Comparison of ENCODE assay signal across 1 cellular context in the genomic region with DNA sequence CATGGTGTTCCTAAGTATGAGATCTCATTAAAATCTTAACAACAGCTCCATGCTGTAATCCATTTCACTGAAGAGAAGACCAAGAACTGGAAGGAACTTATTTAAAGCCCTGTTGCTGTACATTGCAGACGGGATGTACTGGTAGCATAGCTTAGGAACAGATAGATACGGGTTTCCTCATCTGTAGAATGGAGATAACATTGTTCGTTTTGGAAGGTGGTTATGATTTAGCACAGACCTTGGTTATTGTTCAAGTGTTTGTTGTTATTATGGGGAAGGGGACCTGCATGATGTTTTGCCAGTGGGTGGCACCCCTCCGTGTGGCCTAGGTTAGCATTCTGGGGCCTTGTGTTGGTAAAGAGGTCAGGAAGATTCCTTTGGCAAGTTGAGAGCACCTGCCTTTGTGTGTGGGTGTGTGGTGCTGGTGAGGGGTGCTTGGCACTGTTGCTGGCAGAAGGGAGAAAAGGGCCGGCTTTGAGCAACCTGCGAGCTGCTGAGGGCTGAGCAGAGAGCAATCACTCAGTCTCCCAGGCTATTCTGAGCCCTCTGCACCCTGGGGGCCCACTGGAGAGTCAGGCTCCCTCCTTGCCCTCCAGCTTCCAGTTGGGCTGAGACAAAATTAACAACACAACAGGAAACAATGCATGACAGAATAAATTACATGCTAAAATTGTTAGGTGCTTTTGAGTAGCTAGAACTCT.
A peak's percentile ranks its signal among the peaks of the same experiment; 100 is the strongest.
TF ChIP-seq lines count a peak whose summit lies in the region.

No MANE protein-coding gene starts in this region.

TF ChIP-seq in K562, 482 proteins besides CTCF, POLR2A, EP300 and RAD21:
- TF ChIP-seq ERF (CRISPR knock-in tag; IDR thresholded peaks at IDR 0.05) (no peak), POLR3G (IDR thresholded peaks at IDR 0.05; ENCODE audit: extremely low read depth, insufficient read length, insufficient replicate concordance) (no peak), ARID1B (IDR thresholded peaks at IDR 0.05) (peak; percentile 57), CBFA2T3 (IDR thresholded peaks at IDR 0.05) (peak; percentile 72), ZNF23 (CRISPR knock-in tag; IDR thresholded peaks at IDR 0.05) (no peak), BRD9 (IDR thresholded peaks at IDR 0.05; ENCODE audit: low read depth, partially characterized antibody) (no peak), SRSF9 (IDR thresholded peaks at IDR 0.05; ENCODE audit: borderline replicate concordance, low read depth, low read length) (no peak), DPF2 (IDR thresholded peaks at IDR 0.05) (0 out of 2 replicates have a peak, but pooled peaks have one; percentile 13), SOX6 (IDR thresholded peaks at IDR 0.05) (peak; percentile 90), HDAC1 (IDR thresholded peaks at IDR 0.05) (0 out of 4 replicates have a peak, but pooled peaks of 1 of the 2 experiments have one; percentile 12), TEAD4 (IDR thresholded peaks at IDR 0.05; ENCODE audit: low read length) (peak; percentile 45; the same call in 1 of the 2 replicates), TEAD4 (CRISPR knock-in tag; IDR thresholded peaks at IDR 0.05; ENCODE audit: borderline replicate concordance) (no peak), TCF3 (CRISPR knock-in tag; IDR thresholded peaks at IDR 0.05) (peak; percentile 44; the same call in 1 of the 2 replicates), CBFA2T2 (conservative IDR thresholded peaks at IDR 0.05) (0 out of 2 replicates have a peak, but pooled peaks have one; percentile 10), NR4A1 (CRISPR knock-in tag; IDR thresholded peaks at IDR 0.05) (no peak), NR4A1 (tag; IDR thresholded peaks at IDR 0.05) (no peak), TAL1 (IDR thresholded peaks at IDR 0.05) (peak; percentile 56; the same call in 1 of the 2 replicates)
- TF ChIP-seq, protein P1, sequence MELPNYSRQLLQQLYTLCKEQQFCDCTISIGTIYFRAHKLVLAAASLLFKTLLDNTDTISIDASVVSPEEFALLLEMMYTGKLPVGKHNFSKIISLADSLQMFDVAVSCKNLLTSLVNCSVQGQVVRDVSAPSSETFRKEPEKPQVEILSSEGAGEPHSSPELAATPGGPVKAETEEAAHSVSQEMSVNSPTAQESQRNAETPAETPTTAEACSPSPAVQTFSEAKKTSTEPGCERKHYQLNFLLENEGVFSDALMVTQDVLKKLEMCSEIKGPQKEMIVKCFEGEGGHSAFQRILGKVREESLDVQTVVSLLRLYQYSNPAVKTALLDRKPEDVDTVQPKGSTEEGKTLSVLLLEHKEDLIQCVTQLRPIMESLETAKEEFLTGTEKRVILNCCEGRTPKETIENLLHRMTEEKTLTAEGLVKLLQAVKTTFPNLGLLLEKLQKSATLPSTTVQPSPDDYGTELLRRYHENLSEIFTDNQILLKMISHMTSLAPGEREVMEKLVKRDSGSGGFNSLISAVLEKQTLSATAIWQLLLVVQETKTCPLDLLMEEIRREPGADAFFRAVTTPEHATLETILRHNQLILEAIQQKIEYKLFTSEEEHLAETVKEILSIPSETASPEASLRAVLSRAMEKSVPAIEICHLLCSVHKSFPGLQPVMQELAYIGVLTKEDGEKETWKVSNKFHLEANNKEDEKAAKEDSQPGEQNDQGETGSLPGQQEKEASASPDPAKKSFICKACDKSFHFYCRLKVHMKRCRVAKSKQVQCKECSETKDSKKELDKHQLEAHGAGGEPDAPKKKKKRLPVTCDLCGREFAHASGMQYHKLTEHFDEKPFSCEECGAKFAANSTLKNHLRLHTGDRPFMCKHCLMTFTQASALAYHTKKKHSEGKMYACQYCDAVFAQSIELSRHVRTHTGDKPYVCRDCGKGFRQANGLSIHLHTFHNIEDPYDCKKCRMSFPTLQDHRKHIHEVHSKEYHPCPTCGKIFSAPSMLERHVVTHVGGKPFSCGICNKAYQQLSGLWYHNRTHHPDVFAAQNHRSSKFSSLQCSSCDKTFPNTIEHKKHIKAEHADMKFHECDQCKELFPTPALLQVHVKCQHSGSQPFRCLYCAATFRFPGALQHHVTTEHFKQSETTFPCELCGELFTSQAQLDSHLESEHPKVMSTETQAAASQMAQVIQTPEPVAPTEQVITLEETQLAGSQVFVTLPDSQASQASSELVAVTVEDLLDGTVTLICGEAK (IDR thresholded peaks at IDR 0.05) = no peak
- TF ChIP-seq, protein P1 (CRISPR knock-in tag; IDR thresholded peaks at IDR 0.05) = no peak
TF ChIP-seq in K562: peak in this region for 9.
